In genomic region chr11:77515483-77515882, GRCh38 we compare ENCODE assay signal across 1 cellular context.
TF ChIP-seq lines count a peak whose summit lies in the region.

No MANE protein-coding gene starts in this region.

TF ChIP-seq in endothelial cell of umbilical vein, 7 proteins besides CTCF, POLR2A, EP300 and RAD21:
- TF ChIP-seq JUN (IDR thresholded peaks at IDR 0.05; ENCODE audit: borderline replicate concordance, insufficient read depth, insufficient read length, low read depth): no peak
- no peak for TF ChIP-seq GATA2 (IDR thresholded peaks at IDR 0.05; ENCODE audit: insufficient read depth, insufficient read length, low read depth, low read length)
- no peak for TF ChIP-seq FOS (IDR thresholded peaks at IDR 0.05; ENCODE audit: borderline replicate concordance, insufficient read depth, low read length)
- TF ChIP-seq MYC (IDR thresholded peaks at IDR 0.05; ENCODE audit: low read depth, low read length): no peak
